Comparison of ENCODE assay signal across 8 cellular contexts in genomic region chr9:128370367-128370751, GRCh38. TPM values are rescaled to one million over a fixed set of nuclear protein-coding genes. Genes with fewer than 3 reads are reported as not detected.
DNase-seq lines count a peak whose midpoint lies in the region; ATAC-seq and TF ChIP-seq lines count a peak whose summit lies in the region.

No MANE protein-coding gene starts in this region.

- peak overlapping the region; percentile 19; the same call in 1 of the 2 replicates for H3K27ac ChIP-seq in DOHH2 (ENCODE audit: low read depth, low read length)
- peak overlapping the region; percentile 89 for H3K27ac ChIP-seq in Panc1 (ENCODE audit: low read length)

- CTCF ChIA-PET in Panc1 (lab: Charles Lee): no interaction called here

- H3K4me1 ChIP-seq in DOHH2 (ENCODE audit: control insufficient read depth, low read length) (peaks cover 22% of the 10 kb centered on the region), Panc1 (ENCODE audit: control insufficient read depth, insufficient read depth, low read length) (peaks cover 4% of the 10 kb centered on the region)

- H3K79me2 ChIP-seq in DOHH2 (ENCODE audit: control insufficient read depth, low read length): peaks cover 45% of the 10 kb centered on the region

- H3K4me1 Mint-ChIP-seq in progenitor cell of endocrine pancreas (ENCODE audit: low read depth): peaks cover 21% of the 10 kb centered on the region

- H3K9me2 ChIP-seq in DOHH2 (replicated peaks; ENCODE audit: control insufficient read depth, low read length): no peaks in the 10 kb centered on the region

- DNase-seq in Panc1 (ENCODE audit: low read depth, low spot score) (no peak), epithelial cell of proximal tubule (ENCODE audit: low read depth) (no peak), progenitor cell of endocrine pancreas (ENCODE audit: low spot score, unreplicated experiment) (no peak), HuH-7.5 (ENCODE audit: low spot score) (no peak), NCI-H1105 (lab: John Stamatoyannopoulos, UW) (no peak)
- DNase-seq in stimulated activated CD4-positive, alpha-beta T cell treated with anti-CD3 and anti-CD28 coated beads, Interleukin-2, amount 100 ng/mL, for 24 hours: no peak

- peak overlapping the region; percentile 99 for H3K27ac Mint-ChIP-seq in progenitor cell of endocrine pancreas

- H3F3A ChIP-seq in DOHH2 (ENCODE audit: control insufficient read depth, insufficient read depth): 0 out of 2 replicates have a peak, but pooled peaks cover 2% of the 10 kb centered on the region

- no peaks in the 10 kb centered on the region for H3K27me3 Mint-ChIP-seq in progenitor cell of endocrine pancreas

- H4K20me1 ChIP-seq in DOHH2 (ENCODE audit: control insufficient read depth, insufficient read depth, low read depth, low read length): peaks cover 15% of the 10 kb centered on the region

- ATAC-seq in Panc1 (no peak), HG03025 (IDR thresholded peaks at IDR 0.05; ENCODE audit: low FRiP score, unreplicated experiment) (no peak)

- peak overlapping the region; percentile 93 for H3K4me2 ChIP-seq in DOHH2 (ENCODE audit: low read length)

- H3K4me3 ChIP-seq in DOHH2 (ENCODE audit: low read length): peak overlapping the region; percentile 85
- peak overlapping the region; percentile 96 to 97 for H3K4me3 ChIP-seq in Panc1 (ENCODE audit: low read depth in 2 of 2, low read length in 2 of 2)
- peak overlapping the region; percentile 93 for H3K4me3 ChIP-seq in epithelial cell of proximal tubule (ENCODE audit: low read depth, low read length)

- in situ Hi-C loops in Panc1 (cut with HindIII; ENCODE audit: low pct_unique_long_range_greater_than_20kb, low sequenced_read_pairs): no loop called here

- TF ChIP-seq CTCF in DOHH2 (IDR thresholded peaks at IDR 0.05; ENCODE audit: low read depth, low read length, poor library complexity, severe bottlenecking) (no peak), Panc1 (IDR thresholded peaks at IDR 0.05) (no peak), epithelial cell of proximal tubule (conservative IDR thresholded peaks at IDR 0.05; ENCODE audit: low read depth, low read length) (no peak), progenitor cell of endocrine pancreas (IDR thresholded peaks at IDR 0.05; ENCODE audit: unreplicated experiment) (no peak)

- POLR2A ChIA-PET in Panc1 (lab: Charles Lee): interaction anchor here (0.5 kb wide), 1 partner anchor 749 kb away, joined by 3 read pairs; no protein-coding TSS in a partner anchor

- H3K9me3 Mint-ChIP-seq in progenitor cell of endocrine pancreas (ENCODE audit: low read depth): no peaks in the 10 kb centered on the region

- BruUV-seq in Panc1 (replicated peaks; lab: Mats Ljungman, UMichigan): no TSS peak

- H3K9me3 ChIP-seq in DOHH2 (ENCODE audit: control insufficient read depth, insufficient read depth, low read length) (no peaks in the 10 kb centered on the region), Panc1 (ENCODE audit: control insufficient read depth, insufficient read depth, low read depth, low read length) (no peaks in the 10 kb centered on the region)

- H3K36me3 ChIP-seq in DOHH2 (ENCODE audit: control insufficient read depth, low read length) (peaks cover 25% of the 10 kb centered on the region), Panc1 (ENCODE audit: control insufficient read depth, insufficient read depth, low read length) (peaks cover 5% of the 10 kb centered on the region; the same call in 1 of the 2 replicates)

- H3K36me3 Mint-ChIP-seq in progenitor cell of endocrine pancreas (ENCODE audit: insufficient read depth): no peaks in the 10 kb centered on the region

- H3K27me3 ChIP-seq in DOHH2 (ENCODE audit: control insufficient read depth, low read length) (no peaks in the 10 kb centered on the region), Panc1 (ENCODE audit: control insufficient read depth, insufficient read depth, low read length) (no peaks in the 10 kb centered on the region)

- H3K4me3 Mint-ChIP-seq in progenitor cell of endocrine pancreas (ENCODE audit: low read depth): peak overlapping the region; percentile 97

- intact Hi-C loops in Panc1 (cut with micrococcal nuclease; ENCODE audit: unreplicated experiment): no loop called here

RNA-seq across cellular contexts. Expression of gene URM1, which starts 0.8 kb away (rescaled TPM):
- total RNA-seq in Panc1 (2021; ENCODE audit: unreplicated experiment) (45.4 TPM), epithelial cell of proximal tubule (39.4 and 52.1 TPM in 2 replicates), progenitor cell of endocrine pancreas (54.4 and 60.9 TPM in 2 replicates)
- polyA plus RNA-seq in Panc1 (2012; ENCODE audit: insufficient read length): 37.8 TPM

RNA-seq across cellular contexts. Expression of gene SLC27A4, which starts 30.0 kb away (rescaled TPM):
- total RNA-seq in Panc1 (2021; ENCODE audit: unreplicated experiment): 20.3 TPM
- polyA plus RNA-seq in Panc1 (2012; ENCODE audit: insufficient read length): 22.5 TPM
- total RNA-seq in epithelial cell of proximal tubule: 27.7 and 45.4 TPM in 2 replicates
- total RNA-seq in progenitor cell of endocrine pancreas: 26.4 and 28.3 TPM in 2 replicates

RNA-seq across cellular contexts. Expression of gene COQ4, which starts 47.7 kb away (rescaled TPM):
- 19.1 TPM for total RNA-seq in Panc1 (2021; ENCODE audit: unreplicated experiment)
- 17.6 TPM for polyA plus RNA-seq in Panc1 (2012; ENCODE audit: insufficient read length)
- 54.2 and 68.8 TPM in 2 replicates for total RNA-seq in epithelial cell of proximal tubule
- total RNA-seq in progenitor cell of endocrine pancreas: 64.5 and 68.5 TPM in 2 replicates

RNA-seq across cellular contexts. Expression of gene TRUB2, which starts 48.1 kb away (rescaled TPM):
- 22.5 TPM for total RNA-seq in Panc1 (2021; ENCODE audit: unreplicated experiment)
- 26.9 TPM for polyA plus RNA-seq in Panc1 (2012; ENCODE audit: insufficient read length)
- 14.1 and 20.0 TPM in 2 replicates for total RNA-seq in epithelial cell of proximal tubule
- 29.2 and 31.6 TPM in 2 replicates for total RNA-seq in progenitor cell of endocrine pancreas

RNA-seq across cellular contexts. Expression of gene CERCAM, which starts 50.3 kb away (rescaled TPM):
- 11.3 TPM for total RNA-seq in Panc1 (2021; ENCODE audit: unreplicated experiment)
- polyA plus RNA-seq in Panc1 (2012; ENCODE audit: insufficient read length): 22.5 TPM
- total RNA-seq in epithelial cell of proximal tubule: 49.1 and 55.7 TPM in 2 replicates
- total RNA-seq in progenitor cell of endocrine pancreas: 19.6 and 25.6 TPM in 2 replicates
